In genomic region chr17:72587773-72588511, GRCh38 we compare ENCODE assay signal across 8 cellular contexts.
A peak's percentile ranks its signal among the peaks of the same experiment; 100 is the strongest.
DNase-seq lines count a peak whose midpoint lies in the region; ATAC-seq, FAIRE-seq and TF ChIP-seq lines count a peak whose summit lies in the region.

No MANE protein-coding gene starts in this region.

- peak overlapping the region; percentile 33 to 92 (median 78) for H3K27ac Mint-ChIP-seq in brain
- no peak overlapping the region for H3K27ac Mint-ChIP-seq in effector memory CD8-positive, alpha-beta T cell

- H3K4me1 ChIP-seq in rectal smooth muscle tissue (ENCODE audit: control insufficient read depth, insufficient read depth, low read length) = peaks cover 4% of the 10 kb centered on the region

- peak overlapping the region; percentile 75 to 98 (median 84) for H3K4me3 Mint-ChIP-seq in brain
- H3K4me3 Mint-ChIP-seq in effector memory CD8-positive, alpha-beta T cell = no peak overlapping the region

- H3K4me1 Mint-ChIP-seq in brain = peaks cover 48% of the 10 kb centered on the region
- peaks cover 8 to 12% of the 10 kb centered on the region in 2 donors for H3K4me1 Mint-ChIP-seq in effector memory CD8-positive, alpha-beta T cell (ENCODE audit: low read depth in 2 of 2)

- DNase-seq in NOMO-1 (lab: John Stamatoyannopoulos, UW; ENCODE audit: unreplicated experiment in 2 of 2) = peak; percentile 43 to 50
- no peak for DNase-seq in NOMO-1 treated with dmso at 0.1 percent for 144 hours (lab: John Stamatoyannopoulos, UW; ENCODE audit: unreplicated experiment)
- DNase-seq in NCI-H2196 treated with DMSO at 0.1 percent for 48 hours (lab: John Stamatoyannopoulos, UW; ENCODE audit: unreplicated experiment) = peak; percentile 44
- no peak for DNase-seq in GM19239 (ENCODE audit: insufficient read length, low spot score)
- DNase-seq in effector memory CD8-positive, alpha-beta T cell = no peak
- DNase-seq in EL = no peak

- H3K27me3 ChIP-seq in rectal smooth muscle tissue (ENCODE audit: control insufficient read depth, insufficient read depth, low read length) = peaks cover 5% of the 10 kb centered on the region

- peaks cover 14% of the 10 kb centered on the region for H3K36me3 Mint-ChIP-seq in brain
- no peaks in the 10 kb centered on the region for H3K36me3 Mint-ChIP-seq in effector memory CD8-positive, alpha-beta T cell (ENCODE audit: insufficient read depth)

- H3K27me3 Mint-ChIP-seq in brain = peaks cover 17% of the 10 kb centered on the region
- peaks cover 20 to 60% of the 10 kb centered on the region in 2 donors for H3K27me3 Mint-ChIP-seq in effector memory CD8-positive, alpha-beta T cell

- peak overlapping the region; percentile 2 for H3K4me3 ChIP-seq in rectal smooth muscle tissue (ENCODE audit: low read length)

- no peak overlapping the region for H3K27ac ChIP-seq in rectal smooth muscle tissue (ENCODE audit: low read depth, low read length)

- TF ChIP-seq CTCF in brain (conservative IDR thresholded peaks at IDR 0.05) = no peak

- peaks cover 0 to 14% (median 5%) of the 10 kb centered on the region in 5 experiments for H3K9me3 Mint-ChIP-seq in brain
- no peaks in the 10 kb centered on the region for H3K9me3 Mint-ChIP-seq in effector memory CD8-positive, alpha-beta T cell

- no peak for ATAC-seq in effector memory CD8-positive, alpha-beta T cell (replicated peaks)

- FAIRE-seq in GM19239 (lab: Jason Lieb, UNC) = no peak

- H3K9ac ChIP-seq in rectal smooth muscle tissue (ENCODE audit: low read length) = no peak overlapping the region

- H3K36me3 ChIP-seq in rectal smooth muscle tissue (ENCODE audit: control insufficient read depth, insufficient read depth, low read length) = no peaks in the 10 kb centered on the region

Comparison
In these comparisons a context has a peak if more than half of its experiments do, and no peak if none do; other contexts are left out.
1. DNase-seq: peak in NOMO-1 (2 of 2) and NCI-H2196 treated with DMSO at 0.1 percent for 48 hours (single experiment); none in NOMO-1 treated with dmso at 0.1 percent for 144 hours (single experiment), GM19239 (single experiment), effector memory CD8-positive, alpha-beta T cell (0 of 3) and EL (single experiment).
2. H3K27ac Mint-ChIP-seq: peak in brain (5 of 5); none in effector memory CD8-positive, alpha-beta T cell (0 of 2).
3. H3K4me3 Mint-ChIP-seq: peak in brain (5 of 5); none in effector memory CD8-positive, alpha-beta T cell (0 of 2).